17 cellular contexts compared by ENCODE assay signal in genomic region chr21:38823737-38824123, GRCh38. TPM values are rescaled to one million over a fixed set of nuclear protein-coding genes. Genes with fewer than 3 reads are reported as not detected.
DNase-seq lines count a peak whose midpoint lies in the region; ATAC-seq, FAIRE-seq and TF ChIP-seq lines count a peak whose summit lies in the region.
"Had no signal": no experiment of that assay in that cellular context is flagged by ENCODE, and none has a peak within 500 bp of the region (broad histone marks: within the 10 kb centered on the region; RNA-seq: fewer than 3 reads in every experiment).

No MANE protein-coding gene starts in this region.

- H4K20me1 ChIP-seq in hepatocyte (ENCODE audit: insufficient read depth, poor library complexity, severe bottlenecking), result no peaks in the 10 kb centered on the region

- no peaks in the 10 kb centered on the region for H3K9me3 ChIP-seq in hepatocyte (ENCODE audit: low read depth)
- H3K9me3 ChIP-seq in gastrocnemius medialis, result no peaks in the 10 kb centered on the region

- TF ChIP-seq POLR2A in gastrocnemius medialis (IDR thresholded peaks at IDR 0.05), result no peak

- FAIRE-seq in GM19239 (lab: Jason Lieb, UNC), result no peak
- FAIRE-seq: GM12891, TTC549 had no signal

- H3K9me2 ChIP-seq in hepatocyte (replicated peaks; ENCODE audit: insufficient read depth), result no peaks in the 10 kb centered on the region
- H3K9me2 ChIP-seq: SK-N-SH had no signal

- H3K27me3 ChIP-seq in hepatocyte, result no peaks in the 10 kb centered on the region
- no peaks in the 10 kb centered on the region for H3K27me3 ChIP-seq in gastrocnemius medialis

- TF ChIP-seq CTCF in 22Rv1 (IDR thresholded peaks at IDR 0.05) (no peak), WI38 (IDR thresholded peaks at IDR 0.05; ENCODE audit: low read depth, low read length) (no peak), hepatocyte (IDR thresholded peaks at IDR 0.05; ENCODE audit: poor library complexity) (no peak), gastrocnemius medialis (IDR thresholded peaks at IDR 0.05 in 4 of 5, conservative IDR thresholded peaks at IDR 0.05 in 1 of 5) (no peak)

- peaks cover 9% of the 10 kb centered on the region for H3K36me3 ChIP-seq in hepatocyte (replicated peaks; ENCODE audit: insufficient read depth, low read depth)
- H3K36me3 ChIP-seq in gastrocnemius medialis, result peaks cover 15 to 53% of the 10 kb centered on the region in 2 donors

- DNase-seq in hepatocyte (ENCODE audit: low spot score), result no peak
- DNase-seq in gastrocnemius medialis, result no peak
- no peak for DNase-seq in DMS79 treated with DMSO at 0.1 percent for 48 hours (lab: John Stamatoyannopoulos, UW)
- DNase-seq in GM03348 (ENCODE audit: low spot score), result no peak
- no peak for DNase-seq in GM19239 (ENCODE audit: insufficient read length, low spot score)
- DNase-seq: activated CD8-positive, alpha-beta T cell treated with anti-CD3 and anti-CD28 coated beads, Interleukin-2, amount 10 ng/mL, durations not matched to agents 7 days and 5 days; amniotic stem cell; COR-L47; KG1; SK-N-SH; stimulated activated naive CD8-positive, alpha-beta T cell treated with anti-CD3 and anti-CD28 coated beads, Interleukin-15, amount 100 ng/mL, for 72 hours had no signal

- no peak overlapping the region for H2AFZ ChIP-seq in hepatocyte

- in situ Hi-C loops in gastrocnemius medialis (cut with MboI; ENCODE audit: low sequenced_read_pairs in 4 of 4), result loop anchor here in 2 of 4 donors (10.0 to 25.0 kb wide), 2 partner anchors 81 to 164 kb away; no protein-coding TSS in a partner anchor

- H3K4me2 ChIP-seq in hepatocyte, result peak overlapping the region; percentile 1
- H3K4me2 ChIP-seq: SK-N-SH had no signal

- 0 out of 2 replicates have a peak overlapping the region, but pooled peaks have one; percentile 9 for H3K27ac ChIP-seq in 22Rv1
- H3K27ac ChIP-seq in hepatocyte, result peak overlapping the region; percentile 75
- peak overlapping the region; percentile 77 to 88 (median 83) for H3K27ac ChIP-seq in gastrocnemius medialis

- peak overlapping the region; percentile 13 for H3K4me3 ChIP-seq in WI38 (ENCODE audit: low read depth, low read length)
- no peak overlapping the region for H3K4me3 ChIP-seq in hepatocyte
- H3K4me3 ChIP-seq in gastrocnemius medialis, result no peak overlapping the region

- peaks cover 11% of the 10 kb centered on the region for H3K79me2 ChIP-seq in hepatocyte

- intact Hi-C loops in gastrocnemius medialis (cut with DNase I; ENCODE audit: low total_unique reads), result loop anchor here (5.0 kb wide), 1 partner anchor 264 kb away; no protein-coding TSS in a partner anchor

- H3K4me1 ChIP-seq in hepatocyte (ENCODE audit: insufficient read depth) (peaks cover 11% of the 10 kb centered on the region), gastrocnemius medialis (peaks cover 32 to 33% of the 10 kb centered on the region in 2 donors)

- ATAC-seq in gastrocnemius medialis, result no peak
- ATAC-seq in GM21723 (IDR thresholded peaks at IDR 0.05; ENCODE audit: unreplicated experiment), result no peak
- ATAC-seq: activated CD8-positive, alpha-beta T cell treated with anti-CD3 and anti-CD28 coated beads, Interleukin-2, amount 10 ng/mL, durations not matched to agents 7 days and 5 days; activated T-helper 17 cell treated with anti-CD3 and anti-CD28 coated beads, Interleukin-2, amount 50 U/mL, for 72 hours; stimulated activated naive CD8-positive, alpha-beta T cell treated with anti-CD3 and anti-CD28 coated beads, Interleukin-15, amount 100 ng/mL, for 72 hours had no signal

- WGBS in hepatocyte (ENCODE audit: low lambda C conversion rate, missing lambda C conversion rate), result 67% methylated on average over 3 of the region's 3 CpGs

RNA-seq across cellular contexts. Expression of gene ETS2, which starts 18.0 kb away (rescaled TPM):
- total RNA-seq in hepatocyte (91.9 and 95.1 TPM in 2 replicates), gastrocnemius medialis (100 to 1,000 TPM in 1 of 4 donors, 10 to 100 TPM in 3; 51.5 to 136 (median 59.3) TPM)
- polyA plus RNA-seq in hepatocyte, result 104 and 106 TPM in 2 replicates

Comparison
In these comparisons a context has a peak if more than half of its experiments do, and no peak if none do; other contexts are left out.
1. H3K27ac ChIP-seq: peak in every context shown above with its lines; median percentile 83 in gastrocnemius medialis; 75 in hepatocyte; 9 in 22Rv1.